18 cellular contexts compared by ENCODE assay signal in the genomic region with DNA sequence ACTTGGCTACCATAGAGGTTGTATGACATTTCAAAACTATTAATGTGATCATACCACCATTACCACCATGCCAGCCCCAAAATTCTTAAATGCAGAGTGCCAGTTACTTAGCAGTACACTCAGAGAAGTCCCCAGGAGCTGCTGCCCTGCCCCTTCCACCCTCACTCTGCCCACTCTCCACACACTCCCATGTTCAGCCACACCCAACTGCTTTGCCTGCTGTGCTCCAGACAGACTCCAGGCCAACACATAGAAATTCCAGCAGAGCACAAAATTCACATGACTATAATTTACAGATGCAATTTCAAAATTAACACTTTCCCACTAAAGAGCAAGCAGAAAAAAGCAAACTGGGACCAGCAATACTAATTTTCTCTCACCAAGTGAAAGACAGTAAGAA.
DNase-seq lines count a peak whose midpoint lies in the region; ATAC-seq and TF ChIP-seq lines count a peak whose summit lies in the region.
"Had no signal": no experiment of that assay in that cellular context is flagged by ENCODE, and none has a peak within 500 bp of the region (broad histone marks: within the 10 kb centered on the region; RNA-seq: fewer than 3 reads in every experiment).

No MANE protein-coding gene starts in this region.

- H3K4me1 ChIP-seq in upper lobe of right lung = peaks cover 8% of the 10 kb centered on the region

- H3K27me3 ChIP-seq in upper lobe of right lung = no peaks in the 10 kb centered on the region
- H3K27me3 ChIP-seq: esophagus squamous epithelium, hepatocyte, spleen, stomach, vagina had no signal

- CTCF ChIA-PET in T-cell (lab: Charles Lee) = interaction anchor here (0.8 to 9.7 kb wide), 5 partner anchors 55 to 338 kb away, joined by 3 to 130 read pairs (median 5); no protein-coding TSS in a partner anchor

- ATAC-seq in left ventricle myocardium superior = peak; percentile 43
- no peak for ATAC-seq in Right ventricle myocardium superior (ENCODE audit: poor library complexity)
- ATAC-seq in T-cell (replicated peaks in 1 of 4) = no peak
- ATAC-seq in upper lobe of right lung = peak; percentile 51
- ATAC-seq in left colon = no peak

- H3K27me3 Mint-ChIP-seq in T-cell = no peaks in the 10 kb centered on the region

- H3K4me3 ChIP-seq in fibroblast of the aortic adventitia (ENCODE audit: low read depth, low read length) (no peak overlapping the region), upper lobe of right lung (no peak overlapping the region)
- H3K4me3 ChIP-seq: esophagus squamous epithelium, hepatocyte, vagina had no signal

- no peaks in the 10 kb centered on the region for H3K36me3 Mint-ChIP-seq in T-cell

- POLR2A ChIA-PET in T-cell (lab: Charles Lee) = no interaction called here

- peak overlapping the region; percentile 11 to 79 for H3K27ac Mint-ChIP-seq in T-cell
- H3K27ac Mint-ChIP-seq: HFFc6 had no signal

- H3K4me3 Mint-ChIP-seq in T-cell = peak overlapping the region in 1 of 3 donors; percentile 29
- H3K4me3 Mint-ChIP-seq: HFFc6 had no signal

- intact Hi-C loops in left ventricle myocardium superior (cut with micrococcal nuclease) (no loop called here), Right ventricle myocardium superior (cut with DNase I) (loop anchor here (10.0 kb wide), 2 partner anchors 67 to 97 kb away; no protein-coding TSS in a partner anchor), upper lobe of right lung (cut with DNase I) (loop anchor here (5.0 kb wide), 1 partner anchor 329 kb away; no protein-coding TSS in a partner anchor), left colon (cut with DNase I, micrococcal nuclease) (loop anchor here in 1 of 2 donors (10.0 kb wide), 1 partner anchor 327 kb away; no protein-coding TSS in a partner anchor)

- H3K9me3 Mint-ChIP-seq in T-cell = no peaks in the 10 kb centered on the region
- H3K9me3 Mint-ChIP-seq: HFFc6 had no signal

- H3K9me3 ChIP-seq in upper lobe of right lung = no peaks in the 10 kb centered on the region
- H3K9me3 ChIP-seq: esophagus squamous epithelium, spleen, stomach, vagina had no signal

- no peak overlapping the region for H3K27ac ChIP-seq in upper lobe of right lung
- H3K27ac ChIP-seq: esophagus squamous epithelium, hepatocyte, vagina had no signal

- H3K4me1 Mint-ChIP-seq in T-cell = peaks cover 60 to 73% (median 64%) of the 10 kb centered on the region in 3 donors

- no peak for TF ChIP-seq CTCF in fibroblast of the aortic adventitia (IDR thresholded peaks at IDR 0.05; ENCODE audit: insufficient read depth, low read length)
- TF ChIP-seq CTCF in upper lobe of right lung (IDR thresholded peaks at IDR 0.05) = no peak

- DNase-seq in left ventricle myocardium superior (no peak), Right ventricle myocardium superior (no peak), T-cell (no peak), fibroblast of the aortic adventitia (ENCODE audit: low read depth) (peak; percentile 3), upper lobe of right lung (no peak), NCI-H2171 (lab: John Stamatoyannopoulos, UW) (no peak), superior temporal gyrus (ENCODE audit: extremely low spot score) (no peak), left colon (no peak)
- DNase-seq: activated CD4-positive, alpha-beta T cell treated with anti-CD3 and anti-CD28 coated beads, Interleukin-2, amount 50 U/mL, for 48 hours; dermis blood vessel endothelial cell; esophagus squamous epithelium; HFFc6; SHP77 treated with DMSO at 0.1 percent for 48 hours; spleen; stomach; T1000 had no signal

- H3K36me3 ChIP-seq in upper lobe of right lung = no peaks in the 10 kb centered on the region
- H3K36me3 ChIP-seq: esophagus squamous epithelium, spleen, stomach, vagina had no signal

Comparison
In these comparisons a context has a peak if more than half of its experiments do, and no peak if none do; other contexts are left out.
1. ATAC-seq: peak in left ventricle myocardium superior (single experiment) and upper lobe of right lung (single experiment); none in Right ventricle myocardium superior (single experiment), T-cell (0 of 4) and left colon (single experiment).